17 cellular contexts compared by ENCODE assay signal in genomic region chr12:132825089-132825488, GRCh38.
"Had no signal": no experiment of that assay in that cellular context is flagged by ENCODE, and none has a peak within 500 bp of the region (broad histone marks: within the 10 kb centered on the region; RNA-seq: fewer than 3 reads in every experiment).

No MANE protein-coding gene starts in this region.

- H3K27me3 Mint-ChIP-seq: naive B cell had no signal

- ATAC-seq: mucosa of descending colon; stimulated activated naive CD8-positive, alpha-beta T cell treated with anti-CD3 and anti-CD28 coated beads, Interleukin-15, Interleukin-2, amounts not matched to agents 100 U/mL and 50 U/mL, for 24 hours had no signal

- H3K9me3 Mint-ChIP-seq: naive B cell had no signal

- H3K36me3 ChIP-seq: breast epithelium had no signal

- FAIRE-seq: endothelial cell of umbilical vein, urothelium cell line had no signal

- H3K9me3 ChIP-seq: breast epithelium, mucosa of descending colon, tibial artery had no signal

- H3K4me3 ChIP-seq: breast epithelium, mucosa of descending colon, tibial artery had no signal

- H3K27me3 ChIP-seq: breast epithelium, tibial artery had no signal

- DNase-seq: activated CD4-positive, CD25-positive, alpha-beta regulatory T cell treated with anti-CD3 and anti-CD28 coated beads, Interleukin-2, amount 50 U/mL, for 72 hours; activated naive CD4-positive, alpha-beta T cell treated with anti-CD3 and anti-CD28 coated beads, Interleukin-2, amount 50 U/mL, for 16 hours; aorta; effector CD4-positive, alpha-beta T cell; mesenchymal stem cell; mucosa of descending colon; naive B cell; retina; stimulated activated CD4-positive, alpha-beta T cell treated with anti-CD3 and anti-CD28 coated beads, Interleukin-2, amount 100 ng/mL, for 24 hours; stimulated activated naive CD8-positive, alpha-beta T cell treated with anti-CD3 and anti-CD28 coated beads, Interleukin-15, Interleukin-2, amounts not matched to agents 100 U/mL and 50 U/mL, for 24 hours; substantia nigra; T-helper 2 cell; tibial artery had no signal

- H3K27ac ChIP-seq: breast epithelium, tibial artery, VCaP had no signal
